ENCODE assay signal across 8 cellular contexts in the genomic region with DNA sequence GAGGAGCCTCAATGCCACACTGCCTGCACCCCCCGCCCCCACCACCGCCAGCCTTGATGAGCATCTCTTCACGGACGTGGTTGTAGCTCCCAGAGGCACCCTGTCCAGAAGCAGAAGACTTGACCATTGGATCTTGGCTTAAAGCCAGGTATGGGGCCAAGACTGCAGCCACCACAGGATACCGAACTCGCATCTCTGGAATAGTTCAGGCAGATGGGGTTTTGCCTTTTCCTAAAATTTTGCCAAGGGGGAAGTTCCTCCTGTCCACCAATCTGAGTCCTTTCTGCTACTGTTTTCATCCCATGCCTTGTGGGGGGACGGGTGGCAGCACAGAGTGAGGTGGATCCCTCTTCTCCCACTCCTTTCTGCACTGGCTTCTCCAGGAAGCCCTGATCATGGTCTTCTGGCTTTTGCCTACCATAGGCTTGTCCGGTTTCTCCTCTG. TPM values are rescaled to one million over a fixed set of nuclear protein-coding genes. Genes with fewer than 3 reads are reported as not detected.
DNase-seq lines count a peak whose midpoint lies in the region; ATAC-seq and TF ChIP-seq lines count a peak whose summit lies in the region.

No MANE protein-coding gene starts in this region.

- H3K27me3 ChIP-seq in AG04450 (ENCODE audit: control insufficient read depth, insufficient read depth, low read length): no peaks in the 10 kb centered on the region

- ATAC-seq in naive thymus-derived CD8-positive, alpha-beta T cell: no peak

- POLR2A ChIA-PET in AG04450 (lab: Yijun Ruan, JAX): no interaction called here
- POLR2A ChIA-PET in naive thymus-derived CD8-positive, alpha-beta T cell (lab: Charles Lee): interaction anchor here (1.1 kb wide), 1 partner anchor 54 kb away, joined by 5 read pairs; a partner anchor contains a TSS

- CTCF ChIA-PET in AG04450 (lab: Charles Lee): interaction anchor here (0.6 to 1.1 kb wide), 3 partner anchors 18 to 477 kb away, joined by 3 to 5 read pairs (median 3); no protein-coding TSS in a partner anchor

- DNase-seq in AG04450 (ENCODE audit: low read depth, low spot score) (no peak), HuH-7 (ENCODE audit: low spot score) (peak; percentile 32), cerebellar cortex (ENCODE audit: low spot score) (peak; percentile 37), NAMALWA (ENCODE audit: low spot score) (no peak), SIG-M5 treated with dmso at 0.1 percent for 504 hours (lab: John Stamatoyannopoulos, UW; ENCODE audit: unreplicated experiment) (no peak), midbrain (lab: John Stamatoyannopoulos, UW) (no peak)
- DNase-seq in naive thymus-derived CD8-positive, alpha-beta T cell: no peak
- no peak for DNase-seq in stimulated activated CD4-positive, alpha-beta T cell treated with anti-CD3 and anti-CD28 coated beads, Interleukin-4, amount 100 ng/mL, for 1 hour

- TF ChIP-seq CTCF in AG04450 (IDR thresholded peaks at IDR 0.05; ENCODE audit: low read depth, low read length): no peak

- peak overlapping the region; percentile 77 for H3K4me3 ChIP-seq in AG04450 (ENCODE audit: low read depth, low read length)

- H3K27ac ChIP-seq in AG04450 (ENCODE audit: low read depth, low read length): no peak overlapping the region

- peaks cover 0 to 9% (median 0%) of the 10 kb centered on the region in 3 donors for H3K36me3 Mint-ChIP-seq in naive thymus-derived CD8-positive, alpha-beta T cell

- peaks cover 19 to 51% (median 48%) of the 10 kb centered on the region in 4 donors for H3K4me1 Mint-ChIP-seq in naive thymus-derived CD8-positive, alpha-beta T cell

- H3K27me3 Mint-ChIP-seq in naive thymus-derived CD8-positive, alpha-beta T cell: no peaks in the 10 kb centered on the region

- no peaks in the 10 kb centered on the region; the same call in 1 of the 2 replicates for H3K9me3 ChIP-seq in AG04450 (ENCODE audit: control insufficient read depth, insufficient read depth, low read length)

- H3K9me3 Mint-ChIP-seq in naive thymus-derived CD8-positive, alpha-beta T cell: no peaks in the 10 kb centered on the region

- H3K27ac Mint-ChIP-seq in naive thymus-derived CD8-positive, alpha-beta T cell: peak overlapping the region in 4 of 10 donors; percentile 7 to 40 (median 33)

- peak overlapping the region; percentile 55 to 86 (median 76) for H3K4me3 Mint-ChIP-seq in naive thymus-derived CD8-positive, alpha-beta T cell

RNA-seq across cellular contexts. Expression of a gene that starts 0.9 kb away (rescaled TPM):
- polyA plus RNA-seq in AG04450 (2011; rRNA removed): 8.8 and 9.3 TPM in 2 replicates
- 19.3 and 21.6 TPM in 2 replicates for polyA minus RNA-seq in AG04450 (2011; rRNA and poly(A)+ RNA removed)
- total RNA-seq in naive thymus-derived CD8-positive, alpha-beta T cell: 1 to 10 TPM; 1.6 to 2.2 TPM
- polyA plus RNA-seq in naive thymus-derived CD8-positive, alpha-beta T cell: under 1 TPM in 2 of 3 donors, not detected in 1; 0.22 to 0.36 TPM

RNA-seq across cellular contexts. Expression of a gene that starts 28.8 kb away (rescaled TPM):
- polyA plus RNA-seq in AG04450 (2011; rRNA removed): 2.5 and 2.7 TPM in 2 replicates
- 3.8 and 3.9 TPM in 2 replicates for polyA minus RNA-seq in AG04450 (2011; rRNA and poly(A)+ RNA removed)
- total RNA-seq in naive thymus-derived CD8-positive, alpha-beta T cell: 1 to 10 TPM; 2.3 to 3.7 TPM
- polyA plus RNA-seq in naive thymus-derived CD8-positive, alpha-beta T cell: under 1 TPM in 2 of 3 donors, not detected in 1; 0.25 to 0.32 TPM

RNA-seq across cellular contexts. Expression of a gene that starts 32.3 kb away (rescaled TPM):
- polyA plus RNA-seq in AG04450 (2011; rRNA removed): 20.7 and 24.5 TPM in 2 replicates
- 36.5 and 44.0 TPM in 2 replicates for polyA minus RNA-seq in AG04450 (2011; rRNA and poly(A)+ RNA removed)
- 10 to 100 TPM; 51.6 to 58.2 TPM for total RNA-seq in naive thymus-derived CD8-positive, alpha-beta T cell
- polyA plus RNA-seq in naive thymus-derived CD8-positive, alpha-beta T cell: 10 to 100 TPM in 1 of 3 donors, 1 to 10 TPM in 2; 4.4 to 27.7 (median 6.7) TPM

RNA-seq across cellular contexts. Expression of a gene that starts 53.3 kb away (rescaled TPM):
- 17.8 and 26.1 TPM in 2 replicates for polyA plus RNA-seq in AG04450 (2011; rRNA removed)
- 31.8 and 47.2 TPM in 2 replicates for polyA minus RNA-seq in AG04450 (2011; rRNA and poly(A)+ RNA removed)
- total RNA-seq in naive thymus-derived CD8-positive, alpha-beta T cell: 10 to 100 TPM; 79.3 to 89.5 TPM
- 10 to 100 TPM; 22.7 to 26.8 (median 25.5) TPM for polyA plus RNA-seq in naive thymus-derived CD8-positive, alpha-beta T cell

RNA-seq across cellular contexts. Expression of a gene that starts 54.9 kb away (rescaled TPM):
- polyA plus RNA-seq in AG04450 (2011; rRNA removed): 5.3 and 5.4 TPM in 2 replicates
- 5.8 and 6.4 TPM in 2 replicates for polyA minus RNA-seq in AG04450 (2011; rRNA and poly(A)+ RNA removed)
- 10 to 100 TPM; 13.4 to 13.8 TPM for total RNA-seq in naive thymus-derived CD8-positive, alpha-beta T cell
- polyA plus RNA-seq in naive thymus-derived CD8-positive, alpha-beta T cell: 1 to 10 TPM; 4.2 to 8.9 (median 7.1) TPM

Comparison
In these comparisons a context has a peak if more than half of its experiments do, and no peak if none do; other contexts are left out.
1. DNase-seq: peak in HuH-7 (single experiment) and cerebellar cortex (single experiment); none in AG04450 (single experiment), naive thymus-derived CD8-positive, alpha-beta T cell (0 of 10), NAMALWA (single experiment), SIG-M5 treated with dmso at 0.1 percent for 504 hours (single experiment), stimulated activated CD4-positive, alpha-beta T cell treated with anti-CD3 and anti-CD28 coated beads, Interleukin-4, amount 100 ng/mL, for 1 hour (single experiment) and midbrain (single experiment).